ENCODE assay signal across 9 cellular contexts in genomic region chr15:80390942-80391341, GRCh38. TPM values are rescaled to one million over a fixed set of nuclear protein-coding genes. Genes with fewer than 3 reads are reported as not detected.
"Had no signal": no experiment of that assay in that cellular context is flagged by ENCODE, and none has a peak within 500 bp of the region (broad histone marks: within the 10 kb centered on the region; RNA-seq: fewer than 3 reads in every experiment).

No MANE protein-coding gene starts in this region.

RNA-seq across cellular contexts. Expression of gene ARNT2, which starts 13.2 kb away (rescaled TPM):
- total RNA-seq: activated B cell treated with CpG ODN at 0.5 μM for 24 hours; activated CD4-positive, alpha-beta memory T cell treated with anti-CD3 and anti-CD28 coated beads, Interleukin-2, amount 10 ng/mL, durations not matched to agents 7 days and 5 days; activated CD4-positive, alpha-beta T cell treated with anti-CD3 and anti-CD28 coated beads, Interleukin-2, amount 10 ng/mL, durations not matched to agents 24 days and 14 days; activated CD4-positive, alpha-beta T cell treated with anti-CD3 and anti-CD28 coated beads, Interleukin-2, amount 10 ng/mL, durations not matched to agents 7 days and 5 days; activated CD8-positive, alpha-beta memory T cell treated with anti-CD3 and anti-CD28 coated beads for 36 hours; activated CD8-positive, alpha-beta memory T cell treated with anti-CD3 and anti-CD28 coated beads, Interleukin-2, amount 10 ng/mL, durations not matched to agents 7 days and 5 days; activated CD8-positive, alpha-beta T cell treated with anti-CD3 and anti-CD28 coated beads, Interleukin-2, amount 10 ng/mL, durations not matched to agents 7 days and 5 days; T-helper 1 cell treated with Interleukin-12 subunit alpha and Interleukin-12 subunit beta and Interleukin-4 antibody, amounts not matched to agents 30 ng/mL and 1 ng/mL, for 36 hours; T-helper 17 cell had no signal
